ENCODE assay signal across 33 cellular contexts in genomic region chr12:104410326-104410725, GRCh38.
"Had no signal": no experiment of that assay in that cellular context is flagged by ENCODE, and none has a peak within 500 bp of the region (broad histone marks: within the 10 kb centered on the region; RNA-seq: fewer than 3 reads in every experiment).

No MANE protein-coding gene starts in this region.

- H3K36me3 ChIP-seq: brain microvascular endothelial cell, esophagus muscularis mucosa, gastrocnemius medialis, heart left ventricle had no signal

- H3K4me3 ChIP-seq: esophagus muscularis mucosa, gastrocnemius medialis, heart left ventricle had no signal

- FAIRE-seq: astrocyte, bronchial epithelial cell, colon had no signal

- H3K27ac ChIP-seq: brain microvascular endothelial cell, esophagus muscularis mucosa, foreskin keratinocyte, gastrocnemius medialis, heart left ventricle had no signal

- H3K9me3 ChIP-seq: esophagus muscularis mucosa, gastrocnemius medialis had no signal

- DNase-seq: activated CD4-positive, alpha-beta T cell treated with anti-CD3 and anti-CD28 coated beads for 1 hour; activated CD4-positive, alpha-beta T cell treated with anti-CD3 and anti-CD28 coated beads for 4 hours; activated CD4-positive, alpha-beta T cell treated with anti-CD3 and anti-CD28 coated beads, Interleukin-2, amount 50 U/mL, for 1 hour; activated CD4-positive, alpha-beta T cell treated with anti-CD3 and anti-CD28 coated beads, Interleukin-2, amount 50 U/mL, for 48 hours; activated CD4-positive, CD25-positive, alpha-beta regulatory T cell; activated CD8-positive, alpha-beta memory T cell treated with anti-CD3 and anti-CD28 coated beads, Interleukin-2, amount 10 ng/mL, durations not matched to agents 7 days and 5 days; activated CD8-positive, alpha-beta memory T cell treated with anti-CD3 and anti-CD28 coated beads, Interleukin-2, amount 50 U/mL, for 4 hours; activated CD8-positive, alpha-beta T cell treated with anti-CD3 and anti-CD28 coated beads for 36 hours; activated gamma-delta T cell; activated naive CD4-positive, alpha-beta T cell; activated naive CD4-positive, alpha-beta T cell treated with anti-CD3 and anti-CD28 coated beads, Interleukin-2, amount 10 ng/mL, durations not matched to agents 7 days and 5 days; activated naive CD8-positive, alpha-beta T cell treated with anti-CD3 and anti-CD28 coated beads, Interleukin-2, amount 10 ng/mL, durations not matched to agents 7 days and 5 days; activated T-cell treated with anti-CD3 and anti-CD28 coated beads for 4 hours; activated T-cell treated with anti-CD3 and anti-CD28 coated beads, Interleukin-2, amount 50 U/mL, for 24 hours; activated T-cell treated with anti-CD3 and anti-CD28 coated beads, Interleukin-2, amount 50 U/mL, for 72 hours; amniotic stem cell; anterior cingulate cortex; brain microvascular endothelial cell; cortex of kidney; dermis blood vessel endothelial cell; effector CD4-positive, alpha-beta T cell; effector memory CD8-positive, alpha-beta T cell; erythroblast; foreskin keratinocyte; gastrocnemius medialis; glutamatergic neuron; heart left ventricle; T-helper 2 cell had no signal

- H3K27me3 ChIP-seq: brain microvascular endothelial cell, esophagus muscularis mucosa, foreskin keratinocyte, gastrocnemius medialis, heart left ventricle had no signal

- H3K4me1 ChIP-seq: esophagus muscularis mucosa, gastrocnemius medialis had no signal

- ATAC-seq: activated CD8-positive, alpha-beta memory T cell treated with anti-CD3 and anti-CD28 coated beads, Interleukin-2, amount 10 ng/mL, durations not matched to agents 7 days and 5 days; activated CD8-positive, alpha-beta T cell treated with anti-CD3 and anti-CD28 coated beads for 36 hours; activated naive CD4-positive, alpha-beta T cell treated with anti-CD3 and anti-CD28 coated beads, Interleukin-2, amount 50 U/mL, for 72 hours; activated T-cell treated with anti-CD3 and anti-CD28 coated beads, Interleukin-2, amount 50 U/mL, for 72 hours; effector memory CD8-positive, alpha-beta T cell; foreskin keratinocyte; gastrocnemius medialis; heart left ventricle had no signal
